23 cellular contexts compared by ENCODE assay signal in the genomic region with DNA sequence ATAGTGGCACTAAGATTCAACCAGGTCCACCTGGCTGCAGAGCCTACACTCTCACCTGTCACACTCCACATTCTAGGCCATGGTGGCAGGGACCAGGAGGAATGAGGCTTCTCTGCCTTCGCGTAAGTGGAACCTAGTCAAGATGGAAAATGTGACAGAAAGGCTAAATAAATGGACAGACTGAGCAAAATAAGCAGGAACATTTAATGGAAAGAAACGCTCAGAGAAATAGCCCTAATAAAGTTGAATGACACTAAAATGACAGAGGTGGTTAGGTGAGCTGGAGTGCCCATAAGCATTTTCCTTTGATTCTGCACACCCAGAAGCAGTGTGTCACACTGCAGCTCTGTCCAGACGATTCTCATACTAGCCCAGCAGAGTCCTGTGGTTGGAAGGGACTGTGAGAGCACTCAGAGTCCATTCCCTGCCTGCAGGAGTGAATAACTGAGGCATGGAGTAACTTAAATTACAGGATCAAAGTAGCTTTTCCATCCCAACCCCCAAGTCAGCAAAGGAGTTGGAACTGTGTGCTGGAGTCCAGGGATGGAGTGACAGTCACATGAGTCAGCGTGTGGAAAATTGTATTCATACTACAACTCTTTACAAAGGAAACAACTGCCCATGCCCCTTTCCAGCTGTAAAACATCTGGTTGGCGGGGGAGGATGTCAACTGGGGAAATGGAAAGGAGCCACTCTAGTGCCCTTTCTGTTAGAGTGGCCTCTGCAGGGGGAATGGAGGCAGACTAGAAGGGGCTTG.
DNase-seq lines count a peak whose midpoint lies in the region; ATAC-seq and TF ChIP-seq lines count a peak whose summit lies in the region.
"Had no signal": no experiment of that assay in that cellular context is flagged by ENCODE, and none has a peak within 500 bp of the region (broad histone marks: within the 10 kb centered on the region; RNA-seq: fewer than 3 reads in every experiment).

No MANE protein-coding gene starts in this region.

- H3K4me1 Mint-ChIP-seq in activated CD8-positive, alpha-beta memory T cell treated with anti-CD3 and anti-CD28 coated beads, Interleukin-2, amount 10 ng/mL, durations not matched to agents 7 days and 5 days, result no peaks in the 10 kb centered on the region
- H3K4me1 Mint-ChIP-seq: CD4-positive, CD25-positive, alpha-beta regulatory T cell had no signal

- no peak overlapping the region for H3K4ac ChIP-seq in IMR-90 (ENCODE audit: low read depth, low read length)

- H3K4me3 ChIP-seq in IMR-90 (ENCODE audit: insufficient read depth, low read depth, low read length), result no peak overlapping the region
- no peak overlapping the region for H3K4me3 ChIP-seq in cardiac fibroblast (replicated peaks in 1 of 2; ENCODE audit: low read depth in 2 of 2, low read length in 2 of 2)
- H3K4me3 ChIP-seq: HAP-1, left lung, right lobe of liver, upper lobe of right lung had no signal

- POLR2A ChIA-PET in IMR-90 (lab: Charles Lee; ENCODE audit: unreplicated experiment), result no interaction called here

- H3K27me3 Mint-ChIP-seq in activated CD8-positive, alpha-beta memory T cell treated with anti-CD3 and anti-CD28 coated beads, Interleukin-2, amount 10 ng/mL, durations not matched to agents 7 days and 5 days, result peaks cover 8% of the 10 kb centered on the region

- no peak overlapping the region for H2AFZ ChIP-seq in IMR-90 (replicated peaks; ENCODE audit: low read length, poor library complexity)

- H3K9ac ChIP-seq in IMR-90 (ENCODE audit: low read depth, low read length), result no peak overlapping the region
- H3K9ac ChIP-seq: KMS-11 had no signal

- no peak overlapping the region for H2BK20ac ChIP-seq in IMR-90 (ENCODE audit: low read depth, low read length)

- no peak overlapping the region for H2BK120ac ChIP-seq in IMR-90 (ENCODE audit: low read depth, low read length)

- no peaks in the 10 kb centered on the region for H3K9me3 ChIP-seq in IMR-90 (ENCODE audit: control insufficient read depth, insufficient read depth, low read length)
- H3K9me3 ChIP-seq: HAP-1, left lung, right lobe of liver, upper lobe of right lung had no signal

- H2AK5ac ChIP-seq in IMR-90 (ENCODE audit: low read depth, low read length), result no peak overlapping the region

- DNase-seq in AG20443 (ENCODE audit: low spot score), result peak; percentile 56
- peak; percentile 25 for DNase-seq in IMR-90
- peak; percentile 23 to 62 for DNase-seq in cardiac fibroblast (ENCODE audit: low read depth in 2 of 2)
- peak; percentile 67 for DNase-seq in islet precursor cell
- no peak for DNase-seq in activated CD8-positive, alpha-beta memory T cell treated with anti-CD3 and anti-CD28 coated beads, Interleukin-2, amount 10 ng/mL, durations not matched to agents 7 days and 5 days
- no peak for DNase-seq in GM13977 (ENCODE audit: low spot score)
- DNase-seq in NCI-H2107 treated with DMSO at 0.1 percent for 48 hours (lab: John Stamatoyannopoulos, UW; ENCODE audit: unreplicated experiment), result no peak
- DNase-seq in GOT3 (lab: John Stamatoyannopoulos, UW), result no peak
- DNase-seq: amygdala; CD4-positive, CD25-positive, alpha-beta regulatory T cell; cerebellar nuclear complex; DMS79 treated with DMSO at 0.1 percent for 48 hours; left lung; NCI-H1092 treated with DMSO at 0.1 percent for 48 hours; NCI-H524 treated with DMSO at 0.1 percent for 48 hours; occipital lobe; right lobe of liver; upper lobe of right lung had no signal

- no peak overlapping the region for H3K4me3 Mint-ChIP-seq in activated CD8-positive, alpha-beta memory T cell treated with anti-CD3 and anti-CD28 coated beads, Interleukin-2, amount 10 ng/mL, durations not matched to agents 7 days and 5 days
- H3K4me3 Mint-ChIP-seq: CD4-positive, CD25-positive, alpha-beta regulatory T cell; stimulated activated naive CD8-positive, alpha-beta T cell treated with anti-CD3 and anti-CD28 coated beads, Interleukin-15, Interleukin-2, amounts not matched to agents 100 ng/mL and 50 ng/mL, for 24 hours; T-helper 2 cell treated with Interferon-gamma antibody and Interleukin-4, amounts not matched to agents 5 μg/mL and 100 μg/mL, for 36 hours had no signal

- H2BK15ac ChIP-seq in IMR-90 (ENCODE audit: low read depth, low read length), result no peak overlapping the region

- no peak for TF ChIP-seq RAD21 in IMR-90 (IDR thresholded peaks at IDR 0.05; ENCODE audit: low read length)

- H3K27ac Mint-ChIP-seq in activated CD8-positive, alpha-beta memory T cell treated with anti-CD3 and anti-CD28 coated beads, Interleukin-2, amount 10 ng/mL, durations not matched to agents 7 days and 5 days, result no peak overlapping the region
- H3K27ac Mint-ChIP-seq: CD4-positive, CD25-positive, alpha-beta regulatory T cell; stimulated activated naive CD8-positive, alpha-beta T cell treated with anti-CD3 and anti-CD28 coated beads, Interleukin-15, Interleukin-2, amounts not matched to agents 100 ng/mL and 50 ng/mL, for 24 hours; T-helper 2 cell treated with Interferon-gamma antibody and Interleukin-4, amounts not matched to agents 5 μg/mL and 100 μg/mL, for 36 hours had no signal

- H3K9me3 Mint-ChIP-seq in activated CD8-positive, alpha-beta memory T cell treated with anti-CD3 and anti-CD28 coated beads, Interleukin-2, amount 10 ng/mL, durations not matched to agents 7 days and 5 days (ENCODE audit: low read depth), result no peaks in the 10 kb centered on the region
- H3K9me3 Mint-ChIP-seq: T-helper 2 cell treated with Interferon-gamma antibody and Interleukin-4, amounts not matched to agents 5 μg/mL and 100 μg/mL, for 36 hours had no signal

- no TSS peak for BruUV-seq in IMR-90 (replicated peaks; lab: Mats Ljungman, UMichigan)

- in situ Hi-C loops in IMR-90 (cut with MboI; ENCODE audit: low sequenced_read_pairs), result loop anchor here (25.0 kb wide), 1 partner anchor 689 kb away; no protein-coding TSS in a partner anchor
- in situ Hi-C loops in GM13977 (cut with MboI; ENCODE audit: low pct_unique_long_range_greater_than_20kb, low sequenced_read_pairs, unreplicated experiment), result loop anchor here (25.0 kb wide), 2 partner anchors 514 to 689 kb away; no protein-coding TSS in a partner anchor

- H3K23ac ChIP-seq in IMR-90 (ENCODE audit: low read depth, low read length), result no peak overlapping the region

- peak; percentile 54; the same call in 1 of the 2 replicates for ATAC-seq in IMR-90 (ENCODE audit: low read depth)
- ATAC-seq in activated CD8-positive, alpha-beta memory T cell treated with anti-CD3 and anti-CD28 coated beads, Interleukin-2, amount 10 ng/mL, durations not matched to agents 7 days and 5 days, result no peak
- ATAC-seq: activated CD4-positive, CD25-positive, alpha-beta regulatory T cell treated with anti-CD3 and anti-CD28 coated beads, Interleukin-2, amount 50 U/mL, for 24 hours; left lung; right lobe of liver; upper lobe of right lung had no signal

- H3K14ac ChIP-seq in IMR-90 (replicated peaks; ENCODE audit: low read depth, low read length), result no peak overlapping the region

- CTCF ChIA-PET in IMR-90 (lab: Yijun Ruan, JAX), result interaction anchor here (1.5 to 1.6 kb wide), 2 partner anchors 18 to 140 kb away, joined by 3 to 4 read pairs; no protein-coding TSS in a partner anchor
- CTCF ChIA-PET in activated CD8-positive, alpha-beta memory T cell treated with anti-CD3 and anti-CD28 coated beads, Interleukin-2, amount 10 ng/mL, durations not matched to agents 7 days and 5 days (lab: Charles Lee), result interaction anchor here (1.7 kb wide), 1 partner anchor 18 kb away, joined by 6 read pairs; no protein-coding TSS in a partner anchor

- H3K4me2 ChIP-seq in IMR-90 (ENCODE audit: low read depth, low read length), result peak overlapping the region; percentile 14; the same call in 1 of the 2 replicates
- H3K4me2 ChIP-seq: KMS-11 had no signal

- no peak overlapping the region for H4K91ac ChIP-seq in IMR-90 (ENCODE audit: insufficient read depth, low read depth, low read length)

- H3K4me1 ChIP-seq in IMR-90 (ENCODE audit: control insufficient read depth, insufficient read depth, low read length), result peaks cover 1% of the 10 kb centered on the region; the same call in 1 of the 2 replicates
- H3K4me1 ChIP-seq: HAP-1, left lung, right lobe of liver, upper lobe of right lung had no signal

- H3K27me3 ChIP-seq in IMR-90 (ENCODE audit: control insufficient read depth, insufficient read depth, low read length), result peaks cover 14% of the 10 kb centered on the region
- H3K27me3 ChIP-seq: left lung, right lobe of liver, upper lobe of right lung had no signal

- intact Hi-C loops in IMR-90 (cut with micrococcal nuclease), result no loop called here

- H3K27ac ChIP-seq in IMR-90 (ENCODE audit: insufficient read depth, low read length), result no peak overlapping the region
- H3K27ac ChIP-seq: KMS-11, left lung, right lobe of liver, upper lobe of right lung had no signal

- H4K8ac ChIP-seq in IMR-90 (ENCODE audit: low read depth in 2 of 2, low read length in 2 of 2), result no peak overlapping the region

- H3K79me1 ChIP-seq in IMR-90 (ENCODE audit: low read depth in 1 of 2, low read length in 2 of 2), result no peaks in the 10 kb centered on the region

- no peaks in the 10 kb centered on the region for H3K9me1 ChIP-seq in IMR-90 (ENCODE audit: insufficient read depth, low read length)

- H3K36me3 ChIP-seq in IMR-90 (ENCODE audit: control insufficient read depth, insufficient read depth, low read length), result no peaks in the 10 kb centered on the region
- H3K36me3 ChIP-seq: HAP-1, left lung, right lobe of liver, upper lobe of right lung had no signal

- no CpG with 5 or more reads among the region's 6 CpGs for WGBS in IMR-90 (ENCODE audit: extremely low coverage in 2 of 2, insufficient read length in 1 of 2), 2 experiments

- dilution Hi-C loops in IMR-90 (cut with HindIII; ENCODE audit: low sequenced_read_pairs, unreplicated experiment), result no loop called here

- no peak for TF ChIP-seq CTCF in IMR-90 (conservative IDR thresholded peaks at IDR 0.05; ENCODE audit: low read depth, low read length)
- no peak for TF ChIP-seq CTCF in cardiac fibroblast (IDR thresholded peaks at IDR 0.05; ENCODE audit: low read depth, low read length)
- no peak for TF ChIP-seq CTCF in GM13977 (IDR thresholded peaks at IDR 0.05; ENCODE audit: extremely low read depth, insufficient read depth, missing control alignments)

- H3K56ac ChIP-seq in IMR-90 (ENCODE audit: extremely low read depth, insufficient read depth, low read length), result no peak overlapping the region

- no peak overlapping the region for H2BK5ac ChIP-seq in IMR-90 (ENCODE audit: low read depth, low read length, poor library complexity, severe bottlenecking)

- no peak overlapping the region for H3K18ac ChIP-seq in IMR-90 (ENCODE audit: low read depth, low read length)

- no peak overlapping the region for H2AK9ac ChIP-seq in IMR-90 (replicated peaks; ENCODE audit: low read depth, low read length, poor library complexity)

- H4K5ac ChIP-seq in IMR-90 (ENCODE audit: low read depth, low read length), result no peak overlapping the region

- no peaks in the 10 kb centered on the region for H4K20me1 ChIP-seq in IMR-90 (ENCODE audit: insufficient read depth, low read length)

- H3K36me3 Mint-ChIP-seq in activated CD8-positive, alpha-beta memory T cell treated with anti-CD3 and anti-CD28 coated beads, Interleukin-2, amount 10 ng/mL, durations not matched to agents 7 days and 5 days, result peaks cover 3% of the 10 kb centered on the region

- TF ChIP-seq POLR2A in IMR-90 (IDR thresholded peaks at IDR 0.05; ENCODE audit: low read depth, low read length), result no peak

TF ChIP-seq in IMR-90, 13 proteins besides CTCF, POLR2A, EP300 and RAD21 (continues in another document):
- TF ChIP-seq SMC3 (IDR thresholded peaks at IDR 0.05; ENCODE audit: low read depth, low read length) (no peak), MXI1 (IDR thresholded peaks at IDR 0.05; ENCODE audit: borderline replicate concordance, low read depth, low read length) (no peak)

Comparison
In these comparisons a context has a peak if more than half of its experiments do, and no peak if none do; other contexts are left out.
1. DNase-seq: peak in AG20443 (single experiment), IMR-90 (single experiment), cardiac fibroblast (2 of 2) and islet precursor cell (single experiment); none in activated CD8-positive, alpha-beta memory T cell treated with anti-CD3 and anti-CD28 coated beads, Interleukin-2, amount 10 ng/mL, durations not matched to agents 7 days and 5 days (single experiment), GM13977 (single experiment), NCI-H2107 treated with DMSO at 0.1 percent for 48 hours (single experiment) and GOT3 (single experiment).